Comparison of ENCODE assay signal across 19 cellular contexts in genomic region chr4:150256841-150257273, GRCh38.
DNase-seq lines count a peak whose midpoint lies in the region; ATAC-seq and TF ChIP-seq lines count a peak whose summit lies in the region.
"Had no signal": no experiment of that assay in that cellular context is flagged by ENCODE, and none has a peak within 500 bp of the region (broad histone marks: within the 10 kb centered on the region; RNA-seq: fewer than 3 reads in every experiment).

No MANE protein-coding gene starts in this region.

- no peak overlapping the region for H3K4me3 Mint-ChIP-seq in endodermal cell
- H3K4me3 Mint-ChIP-seq: activated CD4-positive, alpha-beta memory T cell treated with anti-CD3 and anti-CD28 coated beads, Interleukin-2, amount 10 ng/mL, durations not matched to agents 7 days and 5 days; activated T-cell treated with anti-CD3 and anti-CD28 coated beads, Interleukin-2, amount 50 U/mL, for 72 hours; T-cell had no signal

- peaks cover 2% of the 10 kb centered on the region for H3K27me3 Mint-ChIP-seq in endodermal cell (ENCODE audit: insufficient read depth)
- H3K27me3 Mint-ChIP-seq: activated CD4-positive, alpha-beta memory T cell treated with anti-CD3 and anti-CD28 coated beads, Interleukin-2, amount 10 ng/mL, durations not matched to agents 7 days and 5 days; T-cell had no signal

- peak overlapping the region; percentile 61 for H3K27ac Mint-ChIP-seq in endodermal cell
- H3K27ac Mint-ChIP-seq: activated CD4-positive, alpha-beta memory T cell treated with anti-CD3 and anti-CD28 coated beads, Interleukin-2, amount 10 ng/mL, durations not matched to agents 7 days and 5 days; T-cell had no signal

- DNase-seq in LoVo (ENCODE audit: low spot score) (peak; percentile 70), endodermal cell (peak; percentile 88), left kidney (ENCODE audit: low read depth, low spot score) (peak; percentile 35), transverse colon (peak; percentile 75), cerebellar nuclear complex (lab: John Stamatoyannopoulos, UW) (no peak)
- no peak for DNase-seq in activated CD4-positive, alpha-beta T cell treated with anti-CD3 and anti-CD28 coated beads, Interleukin-2, amount 50 U/mL, for 48 hours
- DNase-seq: activated CD4-positive, alpha-beta memory T cell treated with anti-CD3 and anti-CD28 coated beads, Interleukin-2, amount 10 ng/mL, durations not matched to agents 7 days and 5 days; activated T-cell treated with anti-CD3 and anti-CD28 coated beads, Interleukin-2, amount 50 U/mL, for 72 hours; AML-193; effector CD4-positive, alpha-beta T cell; NCI-H1436 treated with DMSO at 0.1 percent for 48 hours; NCI-H446; T-cell; testis had no signal

- H3K9ac ChIP-seq in endodermal cell (ENCODE audit: extremely low read depth, low read length, poor library complexity, severe bottlenecking), result no peak overlapping the region
- H3K9ac ChIP-seq: parathyroid adenoma had no signal

- H3K4me1 Mint-ChIP-seq in endodermal cell, result peaks cover 31% of the 10 kb centered on the region
- H3K4me1 Mint-ChIP-seq: activated CD4-positive, alpha-beta memory T cell treated with anti-CD3 and anti-CD28 coated beads, Interleukin-2, amount 10 ng/mL, durations not matched to agents 7 days and 5 days had no signal

- no peak for ATAC-seq in HG02642 (IDR thresholded peaks at IDR 0.05; ENCODE audit: poor library complexity, unreplicated experiment)
- ATAC-seq: activated T-cell treated with anti-CD3 and anti-CD28 coated beads, Interleukin-2, amount 50 U/mL, for 72 hours; T-cell had no signal

- intact Hi-C loops in transverse colon (cut with DNase I; ENCODE audit: low total_unique reads), result no loop called here

- H3K27ac ChIP-seq in endodermal cell (ENCODE audit: low read depth, low read length) (no peak overlapping the region), transverse colon (peak overlapping the region; percentile 79 to 87 (median 82))
- H3K27ac ChIP-seq: cardiac muscle cell, parathyroid adenoma, skin epidermis had no signal

- in situ Hi-C loops in transverse colon (cut with MboI; ENCODE audit: low pct_ligation_motif_present in 1 of 4, low pct_unique_long_range_greater_than_20kb in 1 of 4, low sequenced_read_pairs in 3 of 4), result no loop called here

- H3K27me3 ChIP-seq in endodermal cell (ENCODE audit: control insufficient read depth, insufficient read depth, low read length, poor library complexity, severe bottlenecking) (no peaks in the 10 kb centered on the region), transverse colon (no peaks in the 10 kb centered on the region)
- H3K27me3 ChIP-seq: cardiac muscle cell, testis had no signal

- no peak overlapping the region for H3K4me3 ChIP-seq in endodermal cell (ENCODE audit: low read length)
- no peak overlapping the region for H3K4me3 ChIP-seq in transverse colon
- H3K4me3 ChIP-seq: cardiac muscle cell, skin epidermis, testis had no signal

- no peaks in the 10 kb centered on the region for H3K36me3 Mint-ChIP-seq in endodermal cell (ENCODE audit: low read depth)

- 68 to 76% methylated on average over 12 to 16 of the region's 16 CpGs for WGBS in endodermal cell (ENCODE audit: insufficient coverage in 1 of 2, insufficient read length in 1 of 2), 2 experiments
- WGBS in transverse colon (ENCODE audit: low coverage in 1 of 2), 2 donors, result 53 to 67% methylated on average over 5 to 16 of the region's 16 CpGs

- peaks cover 2% of the 10 kb centered on the region for H3K4me1 ChIP-seq in endodermal cell (ENCODE audit: control insufficient read depth, insufficient read depth, low read length)
- peaks cover 11 to 47% (median 25%) of the 10 kb centered on the region in 4 donors for H3K4me1 ChIP-seq in transverse colon
- H3K4me1 ChIP-seq: left ventricle myocardium inferior, parathyroid adenoma, testis had no signal

- H3K9me3 ChIP-seq in endodermal cell (ENCODE audit: control insufficient read depth, low read length) (no peaks in the 10 kb centered on the region), transverse colon (no peaks in the 10 kb centered on the region)
- H3K9me3 ChIP-seq: left ventricle myocardium inferior, testis had no signal

- peaks cover 2% of the 10 kb centered on the region for H3K9me3 Mint-ChIP-seq in endodermal cell
- H3K9me3 Mint-ChIP-seq: activated CD4-positive, alpha-beta memory T cell treated with anti-CD3 and anti-CD28 coated beads, Interleukin-2, amount 10 ng/mL, durations not matched to agents 7 days and 5 days; activated T-cell treated with anti-CD3 and anti-CD28 coated beads, Interleukin-2, amount 50 U/mL, for 72 hours; T-cell had no signal

- TF ChIP-seq EP300 in transverse colon (IDR thresholded peaks at IDR 0.05; ENCODE audit: low read depth), result no peak

- peak; percentile 26 for TF ChIP-seq CTCF in endodermal cell (conservative IDR thresholded peaks at IDR 0.05)
- TF ChIP-seq CTCF in transverse colon (IDR thresholded peaks at IDR 0.05), result no peak

- no peaks in the 10 kb centered on the region for H3K36me3 ChIP-seq in endodermal cell (ENCODE audit: control insufficient read depth, insufficient read depth, low read length)
- no peaks in the 10 kb centered on the region for H3K36me3 ChIP-seq in transverse colon
- H3K36me3 ChIP-seq: cardiac muscle cell had no signal

- no peak for TF ChIP-seq POLR2A in transverse colon (IDR thresholded peaks at IDR 0.05)

Comparison
In these comparisons a context has a peak if more than half of its experiments do, and no peak if none do; other contexts are left out.
1. DNase-seq: peak in LoVo (single experiment), endodermal cell (single experiment), left kidney (single experiment) and transverse colon (single experiment); none in activated CD4-positive, alpha-beta T cell treated with anti-CD3 and anti-CD28 coated beads, Interleukin-2, amount 50 U/mL, for 48 hours (0 of 2) and cerebellar nuclear complex (0 of 2).